In genomic region chr12:6790496-6791150, GRCh38 we compare ENCODE assay signal across 11 cellular contexts. TPM values are rescaled to one million over a fixed set of nuclear protein-coding genes. Genes with fewer than 3 reads are reported as not detected.
DNase-seq lines count a peak whose midpoint lies in the region; ATAC-seq, FAIRE-seq and TF ChIP-seq lines count a peak whose summit lies in the region.
"Had no signal": no experiment of that assay in that cellular context is flagged by ENCODE, and none has a peak within 500 bp of the region (broad histone marks: within the 10 kb centered on the region; RNA-seq: fewer than 3 reads in every experiment).

No MANE protein-coding gene starts in this region.

- no peak overlapping the region for H2AK5ac ChIP-seq in H1 (ENCODE audit: low read depth, low read length)

- no peak overlapping the region for H2BK20ac ChIP-seq in H1 (ENCODE audit: low read length)

- no peak overlapping the region for H2BK5ac ChIP-seq in H1 (ENCODE audit: low read depth, low read length)

- no peak overlapping the region; the same call in 1 of the 2 replicates for H4K8ac ChIP-seq in H1 (ENCODE audit: extremely low read depth, insufficient read depth, low read length)

- no peak overlapping the region for H3K14ac ChIP-seq in H1 (ENCODE audit: insufficient read length)

- TF ChIP-seq EP300 in H1 (IDR thresholded peaks at IDR 0.05; ENCODE audit: borderline replicate concordance in 1 of 2, low read depth in 2 of 2, low read length in 2 of 2) = no peak

- no peaks in the 10 kb centered on the region for H3K27me3 ChIP-seq in left ventricle myocardium inferior (ENCODE audit: low read depth)
- peaks cover 0 to 4% (median 0%) of the 10 kb centered on the region in 9 donors for H3K27me3 ChIP-seq in heart left ventricle
- H3K27me3 ChIP-seq in H1 (replicated peaks in 1 of 4; ENCODE audit: control insufficient read depth in 3 of 4, extremely low read depth in 1 of 4, insufficient read depth in 3 of 4, low read length in 3 of 4) = no peaks in the 10 kb centered on the region
- no peaks in the 10 kb centered on the region for H3K27me3 ChIP-seq in thoracic aorta (replicated peaks; ENCODE audit: insufficient read depth)

- no peak overlapping the region for H3K56ac ChIP-seq in H1 (replicated peaks; ENCODE audit: insufficient read length, low read depth, low read length)

- ATAC-seq in heart left ventricle (no peak), thoracic aorta (ENCODE audit: insufficient number of reproducible peaks, low FRiP score, low read depth) (no peak), SK-N-SH treated with all-trans-retinoic acid at 6 μM for 48 hours (no peak)
- ATAC-seq: naive thymus-derived CD8-positive, alpha-beta T cell; stimulated activated memory B cell treated with anti-CD40 and anti-IgM and Interleukin-4, amounts not matched to agents 10 μg/mL and 1 μg/mL and 100 μg/mL, for 72 hours had no signal

- intact Hi-C loops in left ventricle myocardium inferior (cut with micrococcal nuclease) = no loop called here
- intact Hi-C loops in heart left ventricle (cut with DNase I) = no loop called here

- no peak overlapping the region for H3K27ac ChIP-seq in left ventricle myocardium inferior (replicated peaks)
- peak overlapping the region in 1 of 12 donors; percentile 95 for H3K27ac ChIP-seq in heart left ventricle
- H3K27ac ChIP-seq in H1 (ENCODE audit: low read depth, low read length) = no peak overlapping the region
- H3K27ac ChIP-seq in thoracic aorta = no peak overlapping the region
- H3K27ac ChIP-seq: epithelial cell of prostate had no signal

- H3K18ac ChIP-seq in H1 (ENCODE audit: extremely low read depth, low read length) = no peak overlapping the region

- no peak overlapping the region for H4K91ac ChIP-seq in H1 (replicated peaks; ENCODE audit: insufficient read length, low read length)

- H3K4me2 ChIP-seq in H1 (ENCODE audit: insufficient read depth in 1 of 2, low read depth in 2 of 2, low read length in 2 of 2) = no peak overlapping the region

- H3K79me1 ChIP-seq in H1 (ENCODE audit: low read depth, low read length) = no peaks in the 10 kb centered on the region

- TF ChIP-seq POLR2A in heart left ventricle (IDR thresholded peaks at IDR 0.05) = no peak
- TF ChIP-seq POLR2A in H1 (IDR thresholded peaks at IDR 0.05; ENCODE audit: control extremely low read depth in 1 of 2, low read depth in 2 of 2, low read length in 2 of 2) = no peak

- peak overlapping the region; percentile 95 for H3K27ac Mint-ChIP-seq in activated CD4-positive, alpha-beta T cell treated with anti-CD3 and anti-CD28 coated beads, Interleukin-2, amount 10 ng/mL, durations not matched to agents 7 days and 5 days
- H3K27ac Mint-ChIP-seq: stimulated activated memory B cell treated with anti-CD40 and anti-IgM and Interleukin-4, amounts not matched to agents 10 μg/mL and 1 μg/mL and 100 μg/mL, for 72 hours had no signal

- peaks cover 22% of the 10 kb centered on the region for H3K36me3 Mint-ChIP-seq in activated CD4-positive, alpha-beta T cell treated with anti-CD3 and anti-CD28 coated beads, Interleukin-2, amount 10 ng/mL, durations not matched to agents 7 days and 5 days (ENCODE audit: low read depth)
- H3K36me3 Mint-ChIP-seq: naive thymus-derived CD8-positive, alpha-beta T cell; stimulated activated memory B cell treated with anti-CD40 and anti-IgM and Interleukin-4, amounts not matched to agents 10 μg/mL and 1 μg/mL and 100 μg/mL, for 72 hours had no signal

- H2BK15ac ChIP-seq in H1 (ENCODE audit: low read length) = no peak overlapping the region

- no peaks in the 10 kb centered on the region for H4K20me1 ChIP-seq in H1 (replicated peaks in 1 of 2; ENCODE audit: control insufficient read depth in 1 of 2, insufficient read depth in 2 of 2, low read length in 2 of 2)

- H2BK120ac ChIP-seq in H1 (replicated peaks; ENCODE audit: low read depth, low read length) = no peak overlapping the region

- no peak overlapping the region for H2BK12ac ChIP-seq in H1 (ENCODE audit: low read depth, low read length)

- 88 to 93% (median 90%) methylated on average over 12 of the region's 12 CpGs for WGBS in heart left ventricle, 4 donors
- 87% methylated on average over 12 of the region's 12 CpGs; no CpG with 5 or more reads in 1 of the 2 experiments for WGBS in H1 (ENCODE audit: extremely low coverage in 1 of 2, insufficient coverage in 1 of 2, insufficient read length in 1 of 2, insufficient replicate concordance in 2 of 2, low coverage in 1 of 2, low lambda C conversion rate in 2 of 2, missing lambda C conversion rate in 1 of 2), 2 experiments

- peaks cover 61% of the 10 kb centered on the region for H3K4me1 Mint-ChIP-seq in activated CD4-positive, alpha-beta T cell treated with anti-CD3 and anti-CD28 coated beads, Interleukin-2, amount 10 ng/mL, durations not matched to agents 7 days and 5 days

- no peak for TF ChIP-seq RAD21 in H1 (IDR thresholded peaks at IDR 0.05 in 1 of 2, conservative IDR thresholded peaks at IDR 0.05 in 1 of 2; ENCODE audit: low read depth in 2 of 2, low read length in 2 of 2)

- CTCF ChIA-PET in activated CD4-positive, alpha-beta T cell treated with anti-CD3 and anti-CD28 coated beads, Interleukin-2, amount 10 ng/mL, durations not matched to agents 7 days and 5 days (lab: Charles Lee) = interaction anchor here (1.1 to 3.1 kb wide), 7 partner anchors 7 to 240 kb away, joined by 3 to 23 read pairs (median 9); partner anchors contain the start of gene PTMS
- CTCF ChIA-PET in H1 (lab: Charles Lee; ENCODE audit: partially characterized antibody) = interaction anchor here (1.9 to 29.6 kb wide), 4 partner anchors 8 to 39 kb away, joined by 7 to 532 read pairs (median 23); partner anchors contain the start of genes GNB3, GPR162, MLF2 and P3H3

- H3K4me3 ChIP-seq in left ventricle myocardium inferior (peak overlapping the region; percentile 34), heart left ventricle (peak overlapping the region in 5 of 12 donors; percentile 40 to 65 (median 50)), H1 (ENCODE audit: extremely low read depth in 1 of 4, insufficient read depth in 2 of 4, low read depth in 3 of 4, low read length in 4 of 4) (no peak overlapping the region), thoracic aorta (peak overlapping the region; percentile 31)

- peak overlapping the region; percentile 95 for H3K4me3 Mint-ChIP-seq in activated CD4-positive, alpha-beta T cell treated with anti-CD3 and anti-CD28 coated beads, Interleukin-2, amount 10 ng/mL, durations not matched to agents 7 days and 5 days
- H3K4me3 Mint-ChIP-seq: stimulated activated memory B cell treated with anti-CD40 and anti-IgM and Interleukin-4, amounts not matched to agents 10 μg/mL and 1 μg/mL and 100 μg/mL, for 72 hours had no signal

- H4K5ac ChIP-seq in H1 (ENCODE audit: insufficient read length, low read depth, low read length) = no peak overlapping the region

- peak overlapping the region; percentile 25; the same call in 1 of the 2 replicates for H2AFZ ChIP-seq in H1 (ENCODE audit: low read length)

- FAIRE-seq in H1 (lab: Jason Lieb, UNC) = no peak

- no peak for DNase-seq in left ventricle myocardium inferior
- DNase-seq in heart left ventricle = no peak
- DNase-seq in activated CD4-positive, alpha-beta T cell treated with anti-CD3 and anti-CD28 coated beads, Interleukin-2, amount 10 ng/mL, durations not matched to agents 7 days and 5 days = peak; percentile 63
- no peak for DNase-seq in H1 (ENCODE audit: low read depth in 1 of 2, low spot score in 2 of 2)
- DNase-seq in thoracic aorta (ENCODE audit: low spot score) = no peak
- DNase-seq in HuH-7 (ENCODE audit: low spot score) = no peak
- no peak for DNase-seq in NK-92 treated with Interleukin-12 subunit alpha and Interleukin-12 subunit beta, amount 100 ng/mL, for 24 hours (lab: John Stamatoyannopoulos, UW)
- DNase-seq: naive thymus-derived CD8-positive, alpha-beta T cell had no signal

- H3K9me3 Mint-ChIP-seq in activated CD4-positive, alpha-beta T cell treated with anti-CD3 and anti-CD28 coated beads, Interleukin-2, amount 10 ng/mL, durations not matched to agents 7 days and 5 days = no peaks in the 10 kb centered on the region
- H3K9me3 Mint-ChIP-seq: naive thymus-derived CD8-positive, alpha-beta T cell; stimulated activated memory B cell treated with anti-CD40 and anti-IgM and Interleukin-4, amounts not matched to agents 10 μg/mL and 1 μg/mL and 100 μg/mL, for 72 hours had no signal

- POLR2A ChIA-PET in activated CD4-positive, alpha-beta T cell treated with anti-CD3 and anti-CD28 coated beads, Interleukin-2, amount 10 ng/mL, durations not matched to agents 7 days and 5 days (lab: Charles Lee) = no interaction called here
- POLR2A ChIA-PET in H1 (lab: Charles Lee; ENCODE audit: partially characterized antibody) = interaction anchor here (2.4 kb wide), 1 partner anchor 25 kb away, joined by 13 read pairs; the partner anchor contains the start of gene PTMS

- no peaks in the 10 kb centered on the region for H3K23me2 ChIP-seq in H1 (ENCODE audit: low read depth, low read length)

- TF ChIP-seq CTCF in left ventricle myocardium inferior (IDR thresholded peaks at IDR 0.05; ENCODE audit: borderline replicate concordance) (no peak), heart left ventricle (IDR thresholded peaks at IDR 0.05) (no peak), H1 (IDR thresholded peaks at IDR 0.05; ENCODE audit: control extremely low read depth in 1 of 3, insufficient read depth in 1 of 3, low read depth in 1 of 3, low read length in 3 of 3) (no peak), thoracic aorta (IDR thresholded peaks at IDR 0.05) (no peak)

- no peaks in the 10 kb centered on the region for H3K9me3 ChIP-seq in left ventricle myocardium inferior (replicated peaks)
- H3K9me3 ChIP-seq in heart left ventricle = no peaks in the 10 kb centered on the region
- no peaks in the 10 kb centered on the region for H3K9me3 ChIP-seq in H1 (ENCODE audit: insufficient read depth in 2 of 2, low read depth in 1 of 2, low read length in 1 of 2)
- H3K9me3 ChIP-seq in thoracic aorta = no peaks in the 10 kb centered on the region

- H3K4me1 ChIP-seq in left ventricle myocardium inferior = peaks cover 17% of the 10 kb centered on the region
- peaks cover 0 to 48% (median 0%) of the 10 kb centered on the region in 12 donors for H3K4me1 ChIP-seq in heart left ventricle
- H3K4me1 ChIP-seq in H1 (replicated peaks in 1 of 4; ENCODE audit: control insufficient read depth in 3 of 4, insufficient read depth in 4 of 4, low read length in 3 of 4) = peaks cover 4 to 13% (median 6%) of the 10 kb centered on the region in 4 experiments; a peak in 6 of 7 replicates
- H3K4me1 ChIP-seq in thoracic aorta (ENCODE audit: control insufficient read depth in 1 of 2, low read depth in 2 of 2) = no peaks in the 10 kb centered on the region

- no peak overlapping the region for H3K9ac ChIP-seq in H1 (replicated peaks in 1 of 4; ENCODE audit: extremely low read depth in 1 of 4, low read depth in 3 of 4, low read length in 3 of 4)

- H3K4ac ChIP-seq in H1 (replicated peaks; ENCODE audit: insufficient read length, low read depth, low read length) = no peak overlapping the region

- H3K23ac ChIP-seq in H1 (ENCODE audit: insufficient read length) = no peak overlapping the region

- no peaks in the 10 kb centered on the region for H3K79me2 ChIP-seq in H1 (ENCODE audit: control insufficient read depth in 1 of 2, insufficient read depth in 2 of 2, low read length in 2 of 2)

- H3K36me3 ChIP-seq in left ventricle myocardium inferior (no peaks in the 10 kb centered on the region), heart left ventricle (peaks cover 0 to 7% (median 0%) of the 10 kb centered on the region in 9 donors), H1 (ENCODE audit: control insufficient read depth in 2 of 4, insufficient read depth in 4 of 4, low read length in 3 of 4) (no peaks in the 10 kb centered on the region), thoracic aorta (no peaks in the 10 kb centered on the region)

- H3K27me3 Mint-ChIP-seq in activated CD4-positive, alpha-beta T cell treated with anti-CD3 and anti-CD28 coated beads, Interleukin-2, amount 10 ng/mL, durations not matched to agents 7 days and 5 days = no peaks in the 10 kb centered on the region

RNA-seq across cellular contexts. Expression of gene CD4, which starts 1.3 kb away (rescaled TPM):
- total RNA-seq in left ventricle myocardium inferior (7.4 TPM), heart left ventricle (10 to 100 TPM in 2 of 9 donors, 1 to 10 TPM in 7; 3.0 to 71.9 (median 5.4) TPM), thoracic aorta (10 to 100 TPM; 22.3 to 25.0 TPM)
- polyA plus RNA-seq in heart left ventricle (1 to 10 TPM; 1.1 to 3.2 TPM), H1 (2011; rRNA removed) (5.1 and 5.6 TPM in 2 replicates)
- 100 to 1,000 TPM; 219 to 227 TPM for total RNA-seq in activated CD4-positive, alpha-beta T cell treated with anti-CD3 and anti-CD28 coated beads, Interleukin-2, amount 10 ng/mL, durations not matched to agents 7 days and 5 days
- total RNA-seq in H1 (2021; fragmentation: NEBNext Ultra II Directional; extraction: Animal tissue kit (Norgen Biotek cat#: 25700)) = 3.2 and 3.4 TPM in 2 replicates
- 5.1 TPM for polyA plus RNA-seq in H1 (2011; cell fraction: cytosol; rRNA removed)
- 5.1 TPM for polyA plus RNA-seq in H1 (2011; cell fraction: nucleus; rRNA removed)
- 5.8 to 6.9 TPM (median 6.7 TPM) in 4 replicates for polyA plus RNA-seq in H1 (2012, experiment 1 of 2)
- 4.3 TPM for polyA plus RNA-seq in H1 (2012, experiment 2 of 2)
- polyA plus RNA-seq in H1 (2013, experiment 1 of 2) = 2.7 TPM
- 2.4 TPM for polyA plus RNA-seq in H1 (2013, experiment 2 of 2)
- polyA minus RNA-seq in H1 (2011; rRNA and poly(A)+ RNA removed) = 3.3 and 3.4 TPM in 2 replicates
- 1.6 TPM for polyA minus RNA-seq in H1 (2011; cell fraction: cytosol; rRNA and poly(A)+ RNA removed)
- polyA minus RNA-seq in H1 (2011; cell fraction: nucleus; rRNA and poly(A)+ RNA removed) = 1.8 TPM

RNA-seq across cellular contexts. Expression of gene LAG3, which starts 18.3 kb away (rescaled TPM):
- total RNA-seq in left ventricle myocardium inferior (not detected), heart left ventricle (1 to 10 TPM in 2 of 9 donors, under 1 TPM in 3, not detected in 4; 0.10 to 1.5 (median 0.43) TPM), thoracic aorta (1 to 10 TPM in 1 of 2 donors, under 1 TPM in 1; 0.95 to 1.5 TPM)
- polyA plus RNA-seq in heart left ventricle (under 1 TPM; 0.03 to 0.34 TPM), H1 (2011; rRNA removed) (1.1 and 2.5 TPM in 2 replicates)
- 10 to 100 TPM; 12.0 to 13.1 TPM for total RNA-seq in activated CD4-positive, alpha-beta T cell treated with anti-CD3 and anti-CD28 coated beads, Interleukin-2, amount 10 ng/mL, durations not matched to agents 7 days and 5 days
- 2.8 and 3.1 TPM in 2 replicates for total RNA-seq in H1 (2021; fragmentation: NEBNext Ultra II Directional; extraction: Animal tissue kit (Norgen Biotek cat#: 25700))
- polyA plus RNA-seq in H1 (2011; cell fraction: cytosol; rRNA removed) = 1.2 TPM
- 6.1 TPM for polyA plus RNA-seq in H1 (2011; cell fraction: nucleus; rRNA removed)
- 1.7 to 3.0 TPM (median 2.8 TPM) in 4 replicates for polyA plus RNA-seq in H1 (2012, experiment 1 of 2)
- polyA plus RNA-seq in H1 (2012, experiment 2 of 2) = 1.4 TPM
- 1.7 TPM for polyA plus RNA-seq in H1 (2013, experiment 1 of 2)
- 1.8 TPM for polyA plus RNA-seq in H1 (2013, experiment 2 of 2)
- polyA minus RNA-seq in H1 (2011; rRNA and poly(A)+ RNA removed) = 0.29 and 0.47 TPM in 2 replicates
- polyA minus RNA-seq in H1 (2011; cell fraction: cytosol; rRNA and poly(A)+ RNA removed) = 0.81 TPM
- polyA minus RNA-seq in H1 (2011; cell fraction: nucleus; rRNA and poly(A)+ RNA removed) = 3.6 TPM

RNA-seq across cellular contexts. Expression of gene PTMS, which starts 24.5 kb away (rescaled TPM):
- total RNA-seq in left ventricle myocardium inferior = 104 TPM
- 100 to 1,000 TPM in 5 of 9 donors, 10 to 100 TPM in 4; 72.9 to 227 (median 100) TPM for total RNA-seq in heart left ventricle
- 100 to 1,000 TPM; 274 to 331 TPM for polyA plus RNA-seq in heart left ventricle
- 10 to 100 TPM; 16.4 to 25.6 TPM for total RNA-seq in activated CD4-positive, alpha-beta T cell treated with anti-CD3 and anti-CD28 coated beads, Interleukin-2, amount 10 ng/mL, durations not matched to agents 7 days and 5 days
- total RNA-seq in H1 (2021; fragmentation: NEBNext Ultra II Directional; extraction: Animal tissue kit (Norgen Biotek cat#: 25700)) = 444 and 486 TPM in 2 replicates
- polyA plus RNA-seq in H1 (2011; rRNA removed) = 553 and 999 TPM in 2 replicates
- 441 TPM for polyA plus RNA-seq in H1 (2011; cell fraction: cytosol; rRNA removed)
- 217 TPM for polyA plus RNA-seq in H1 (2011; cell fraction: nucleus; rRNA removed)
- polyA plus RNA-seq in H1 (2012, experiment 1 of 2) = 329 to 587 TPM (median 502 TPM) in 4 replicates
- polyA plus RNA-seq in H1 (2012, experiment 2 of 2) = 566 TPM
- polyA plus RNA-seq in H1 (2013, experiment 1 of 2) = 523 TPM
- 513 TPM for polyA plus RNA-seq in H1 (2013, experiment 2 of 2)
- 35.2 and 58.0 TPM in 2 replicates for polyA minus RNA-seq in H1 (2011; rRNA and poly(A)+ RNA removed)
- 109 TPM for polyA minus RNA-seq in H1 (2011; cell fraction: cytosol; rRNA and poly(A)+ RNA removed)
- 72.4 TPM for polyA minus RNA-seq in H1 (2011; cell fraction: nucleus; rRNA and poly(A)+ RNA removed)
- 100 to 1,000 TPM; 168 to 186 TPM for total RNA-seq in thoracic aorta

RNA-seq across cellular contexts. Expression of gene GPR162, which starts 31.0 kb away (rescaled TPM):
- total RNA-seq in left ventricle myocardium inferior = 6.5 TPM
- 1 to 10 TPM; 1.8 to 5.2 (median 2.9) TPM for total RNA-seq in heart left ventricle
- polyA plus RNA-seq in heart left ventricle = 1 to 10 TPM; 4.4 to 7.7 TPM
- total RNA-seq in activated CD4-positive, alpha-beta T cell treated with anti-CD3 and anti-CD28 coated beads, Interleukin-2, amount 10 ng/mL, durations not matched to agents 7 days and 5 days = under 1 TPM; 0.25 to 0.29 TPM
- 8.6 and 8.8 TPM in 2 replicates for total RNA-seq in H1 (2021; fragmentation: NEBNext Ultra II Directional; extraction: Animal tissue kit (Norgen Biotek cat#: 25700))
- polyA plus RNA-seq in H1 (2011; rRNA removed) = 7.3 and 9.5 TPM in 2 replicates
- polyA plus RNA-seq in H1 (2011; cell fraction: cytosol; rRNA removed) = 7.9 TPM
- 22.3 TPM for polyA plus RNA-seq in H1 (2011; cell fraction: nucleus; rRNA removed)
- 7.5 to 9.0 TPM (median 8.8 TPM) in 4 replicates for polyA plus RNA-seq in H1 (2012, experiment 1 of 2)
- 7.7 TPM for polyA plus RNA-seq in H1 (2012, experiment 2 of 2)
- polyA plus RNA-seq in H1 (2013, experiment 1 of 2) = 5.7 TPM
- polyA plus RNA-seq in H1 (2013, experiment 2 of 2) = 6.8 TPM
- polyA minus RNA-seq in H1 (2011; rRNA and poly(A)+ RNA removed) = 4.2 and 4.3 TPM in 2 replicates
- 8.6 TPM for polyA minus RNA-seq in H1 (2011; cell fraction: cytosol; rRNA and poly(A)+ RNA removed)
- polyA minus RNA-seq in H1 (2011; cell fraction: nucleus; rRNA and poly(A)+ RNA removed) = 6.1 TPM
- total RNA-seq in thoracic aorta = 1 to 10 TPM; 1.1 to 3.1 TPM
- total RNA-seq: naive thymus-derived CD8-positive, alpha-beta T cell had no signal
- polyA plus RNA-seq: naive thymus-derived CD8-positive, alpha-beta T cell had no signal

RNA-seq across cellular contexts. Expression of gene P3H3, which starts 37.6 kb away (rescaled TPM):
- total RNA-seq in left ventricle myocardium inferior (17.5 TPM), heart left ventricle (10 to 100 TPM in 7 of 9 donors, 1 to 10 TPM in 2; 4.2 to 26.7 (median 16.6) TPM), thoracic aorta (10 to 100 TPM; 66.1 to 77.7 TPM)
- polyA plus RNA-seq in heart left ventricle (10 to 100 TPM; 11.5 to 29.9 TPM), H1 (2011; rRNA removed) (22.9 and 40.9 TPM in 2 replicates)
- total RNA-seq in activated CD4-positive, alpha-beta T cell treated with anti-CD3 and anti-CD28 coated beads, Interleukin-2, amount 10 ng/mL, durations not matched to agents 7 days and 5 days = under 1 TPM in 1 of 2 experiments, not detected in 1; 0.40 TPM
- total RNA-seq in H1 (2021; fragmentation: NEBNext Ultra II Directional; extraction: Animal tissue kit (Norgen Biotek cat#: 25700)) = 42.4 and 43.5 TPM in 2 replicates
- 34.9 TPM for polyA plus RNA-seq in H1 (2011; cell fraction: cytosol; rRNA removed)
- polyA plus RNA-seq in H1 (2011; cell fraction: nucleus; rRNA removed) = 89.3 TPM
- polyA plus RNA-seq in H1 (2012, experiment 1 of 2) = 28.7 to 51.3 TPM (median 45.4 TPM) in 4 replicates
- 27.7 TPM for polyA plus RNA-seq in H1 (2012, experiment 2 of 2)
- 33.4 TPM for polyA plus RNA-seq in H1 (2013, experiment 1 of 2)
- polyA plus RNA-seq in H1 (2013, experiment 2 of 2) = 30.6 TPM
- 14.7 and 16.0 TPM in 2 replicates for polyA minus RNA-seq in H1 (2011; rRNA and poly(A)+ RNA removed)
- 21.8 TPM for polyA minus RNA-seq in H1 (2011; cell fraction: cytosol; rRNA and poly(A)+ RNA removed)
- 35.7 TPM for polyA minus RNA-seq in H1 (2011; cell fraction: nucleus; rRNA and poly(A)+ RNA removed)

Comparison
In these comparisons a context has a peak if more than half of its experiments do, and no peak if none do; other contexts are left out.
1. H3K4me3 ChIP-seq: peak in left ventricle myocardium inferior (single experiment) and thoracic aorta (single experiment); none in H1 (0 of 4).